ENCODE assay signal across 1 cellular context in genomic region chr2:158115202-158115783, GRCh38.
TF ChIP-seq lines count a peak whose summit lies in the region.

No MANE protein-coding gene starts in this region.

TF ChIP-seq in H1, 55 proteins besides CTCF, POLR2A, EP300 and RAD21 (continued from another document):
- no peak for TF ChIP-seq ATF2 (IDR thresholded peaks at IDR 0.05; ENCODE audit: low read length)
- no peak for TF ChIP-seq TCF12 (IDR thresholded peaks at IDR 0.05; ENCODE audit: low read depth, low read length)
- TF ChIP-seq BRCA1 (IDR thresholded peaks at IDR 0.05; ENCODE audit: low read depth, low read length), result no peak
- TF ChIP-seq EGR1 (IDR thresholded peaks at IDR 0.05; ENCODE audit: borderline replicate concordance, low read depth, low read length), result no peak
- no peak for TF ChIP-seq BACH1 (IDR thresholded peaks at IDR 0.05; ENCODE audit: low read length)
- TF ChIP-seq SIX5 (IDR thresholded peaks at IDR 0.05; ENCODE audit: low read depth, low read length), result no peak
- TF ChIP-seq E2F6 (IDR thresholded peaks at IDR 0.05), result no peak
- no peak for TF ChIP-seq NRF1 (IDR thresholded peaks at IDR 0.05; ENCODE audit: low read depth, low read length)
- TF ChIP-seq SP1 (IDR thresholded peaks at IDR 0.05; ENCODE audit: low read depth, low read length), result no peak
- no peak for TF ChIP-seq TEAD4 (IDR thresholded peaks at IDR 0.05; ENCODE audit: low read depth, low read length)
- TF ChIP-seq ATF3 (IDR thresholded peaks at IDR 0.05; ENCODE audit: insufficient read depth, low read depth, low read length), result no peak
- no peak for TF ChIP-seq SUZ12 (IDR thresholded peaks at IDR 0.05; ENCODE audit: low read length)
- no peak for TF ChIP-seq MAFK (IDR thresholded peaks at IDR 0.05; ENCODE audit: low read depth, low read length)
- no peak for TF ChIP-seq CHD7 (IDR thresholded peaks at IDR 0.05; ENCODE audit: insufficient replicate concordance, low read length)
- TF ChIP-seq SP4 (IDR thresholded peaks at IDR 0.05; ENCODE audit: low read length), result no peak
TF ChIP-seq in H1: peak in this region for 0.
